Comparison of ENCODE assay signal across 7 cellular contexts in genomic region chr18:23871410-23871809, GRCh38.
A peak's percentile ranks its signal among the peaks of the same experiment; 100 is the strongest.
DNase-seq lines count a peak whose midpoint lies in the region; ATAC-seq and TF ChIP-seq lines count a peak whose summit lies in the region.

No MANE protein-coding gene starts in this region.

- DNase-seq in GM19238 (ENCODE audit: insufficient read length, low spot score) = peak; percentile 16
- DNase-seq in T-helper 2 cell = peak in 3 of 5 experiments; percentile 43 to 89 (median 73)
- DNase-seq in breast epithelium (ENCODE audit: low spot score in 2 of 2) = peak in 1 of 2 donors; percentile 51
- DNase-seq in stimulated activated CD4-positive, alpha-beta T cell treated with anti-CD3 and anti-CD28 coated beads, Interleukin-2, amount 100 ng/mL, for 48 hours = peak; percentile 6 to 18
- no peak for DNase-seq in foreskin fibroblast

- intact Hi-C loops in breast epithelium (cut with DNase I; ENCODE audit: low total_unique reads) = no loop called here

- H3K9me3 ChIP-seq in breast epithelium = no peaks in the 10 kb centered on the region

- H3K27ac ChIP-seq in breast epithelium = peak overlapping the region; percentile 61 to 81

- no peaks in the 10 kb centered on the region for H3K36me3 ChIP-seq in breast epithelium

- TF ChIP-seq CTCF in breast epithelium (IDR thresholded peaks at IDR 0.05) = no peak
- no peak for TF ChIP-seq CTCF in foreskin fibroblast (IDR thresholded peaks at IDR 0.05; ENCODE audit: low read depth, low read length)

- peak; percentile 76 for ATAC-seq in HG03457 (IDR thresholded peaks at IDR 0.05; ENCODE audit: unreplicated experiment)
- ATAC-seq in GM19035 (IDR thresholded peaks at IDR 0.05; ENCODE audit: unreplicated experiment) = no peak

- no peaks in the 10 kb centered on the region for H3K27me3 ChIP-seq in breast epithelium

- no peaks in the 10 kb centered on the region for H3K4me1 ChIP-seq in breast epithelium

- TF ChIP-seq POLR2A in breast epithelium (IDR thresholded peaks at IDR 0.05) = no peak

- H3K4me3 ChIP-seq in breast epithelium (no peak overlapping the region), foreskin fibroblast (ENCODE audit: low read depth in 1 of 2, low read length in 2 of 2) (no peak overlapping the region)

Comparison
In these comparisons a context has a peak if more than half of its experiments do, and no peak if none do; other contexts are left out.
1. DNase-seq: peak in GM19238 (single experiment), T-helper 2 cell (3 of 5) and stimulated activated CD4-positive, alpha-beta T cell treated with anti-CD3 and anti-CD28 coated beads, Interleukin-2, amount 100 ng/mL, for 48 hours (2 of 2); none in foreskin fibroblast (0 of 2).